ENCODE assay signal across 19 cellular contexts in genomic region chr10:29595146-29595545, GRCh38. TPM values are rescaled to one million over a fixed set of nuclear protein-coding genes. Genes with fewer than 3 reads are reported as not detected.
DNase-seq lines count a peak whose midpoint lies in the region; ATAC-seq and TF ChIP-seq lines count a peak whose summit lies in the region.
"Had no signal": no experiment of that assay in that cellular context is flagged by ENCODE, and none has a peak within 500 bp of the region (broad histone marks: within the 10 kb centered on the region; RNA-seq: fewer than 3 reads in every experiment).

No MANE protein-coding gene starts in this region.

- peak overlapping the region; percentile 60 for H3K27ac Mint-ChIP-seq in T-helper 17 cell

- no peak overlapping the region for H3K4me3 Mint-ChIP-seq in T-helper 17 cell
- H3K4me3 Mint-ChIP-seq: CD14-positive monocyte had no signal

- peaks cover 46 to 100% (median 99%) of the 10 kb centered on the region in 4 donors for H3K4me1 ChIP-seq in esophagus muscularis mucosa
- peaks cover 96% of the 10 kb centered on the region for H3K4me1 ChIP-seq in psoas muscle
- peaks cover 0 to 15% of the 10 kb centered on the region in 2 donors for H3K4me1 ChIP-seq in uterus
- H3K4me1 ChIP-seq in left lung = peaks cover 11 to 13% of the 10 kb centered on the region in 2 donors

- no peaks in the 10 kb centered on the region for H3K27me3 ChIP-seq in esophagus muscularis mucosa
- no peaks in the 10 kb centered on the region for H3K27me3 ChIP-seq in psoas muscle (ENCODE audit: insufficient read depth in 3 of 3, low read length in 2 of 3)
- no peaks in the 10 kb centered on the region for H3K27me3 ChIP-seq in uterus
- H3K27me3 ChIP-seq in left lung = no peaks in the 10 kb centered on the region
- H3K27me3 ChIP-seq: SJSA1 had no signal

- no peaks in the 10 kb centered on the region for H3K27me3 Mint-ChIP-seq in T-helper 17 cell

- H3K4me3 ChIP-seq in esophagus muscularis mucosa (no peak overlapping the region), psoas muscle (no peak overlapping the region), uterus (no peak overlapping the region), left lung (no peak overlapping the region)
- H3K4me3 ChIP-seq: GM23248, PC-9, SJSA1 had no signal

- H3K9me3 ChIP-seq in T-helper 17 cell (ENCODE audit: control insufficient read depth, low read length, poor library complexity, severe bottlenecking) (no peaks in the 10 kb centered on the region), esophagus muscularis mucosa (no peaks in the 10 kb centered on the region), psoas muscle (no peaks in the 10 kb centered on the region), uterus (no peaks in the 10 kb centered on the region), left lung (no peaks in the 10 kb centered on the region)
- H3K9me3 ChIP-seq: SJSA1 had no signal

- intact Hi-C loops in esophagus muscularis mucosa (cut with DNase I) (loop anchor here (10.0 kb wide), 1 partner anchor 140 kb away; no protein-coding TSS in a partner anchor), psoas muscle (cut with DNase I) (no loop called here), uterus (cut with DNase I; ENCODE audit: low total_unique reads) (loop anchor here (10.0 kb wide), 1 partner anchor 140 kb away; no protein-coding TSS in a partner anchor), left lung (cut with DNase I) (no loop called here)

- WGBS in esophagus muscularis mucosa = 87% methylated on average over 8 of the region's 8 CpGs
- WGBS in psoas muscle, 3 donors = 72 to 83% (median 76%) methylated on average over 8 of the region's 8 CpGs

- peaks cover 0 to 19% (median 8%) of the 10 kb centered on the region in 4 donors for H3K36me3 ChIP-seq in esophagus muscularis mucosa
- peaks cover 0 to 9% of the 10 kb centered on the region in 2 donors for H3K36me3 ChIP-seq in psoas muscle (ENCODE audit: insufficient read depth in 1 of 2, low read depth in 1 of 2)
- H3K36me3 ChIP-seq in uterus = no peaks in the 10 kb centered on the region
- peaks cover 0 to 11% of the 10 kb centered on the region in 2 donors for H3K36me3 ChIP-seq in left lung
- H3K36me3 ChIP-seq: SJSA1 had no signal

- TF ChIP-seq EP300 in esophagus muscularis mucosa (IDR thresholded peaks at IDR 0.05) = no peak

- TF ChIP-seq CTCF in esophagus muscularis mucosa (IDR thresholded peaks at IDR 0.05) (no peak), psoas muscle (IDR thresholded peaks at IDR 0.05) (no peak), uterus (IDR thresholded peaks at IDR 0.05) (no peak), left lung (IDR thresholded peaks at IDR 0.05) (no peak)

- TF ChIP-seq POLR2A in esophagus muscularis mucosa (IDR thresholded peaks at IDR 0.05; ENCODE audit: low read depth) (no peak), uterus (IDR thresholded peaks at IDR 0.05) (no peak)

- H3K36me3 Mint-ChIP-seq in T-helper 17 cell (ENCODE audit: low read depth) = no peaks in the 10 kb centered on the region

- ATAC-seq in T-helper 17 cell (no peak), psoas muscle (no peak), left lung (no peak)

- H3K4me1 Mint-ChIP-seq in T-helper 17 cell = peaks cover 22% of the 10 kb centered on the region

- no peak for DNase-seq in T-helper 17 cell
- DNase-seq in esophagus muscularis mucosa (ENCODE audit: extremely low spot score) = no peak
- no peak for DNase-seq in psoas muscle
- no peak for DNase-seq in uterus
- DNase-seq in SIG-M5 treated with dmso at 0.1 percent for 504 hours (lab: John Stamatoyannopoulos, UW; ENCODE audit: unreplicated experiment) = no peak
- no peak for DNase-seq in kidney tubule cell (ENCODE audit: low spot score)
- DNase-seq in left lung = no peak
- DNase-seq: AML-193, COR-L47, GDM1, GM23248, HCEC 1CT, NCI-H1417 treated with DMSO at 0.1 percent for 48 hours, NCI-H1930, NCI-H226, NCI-H526 had no signal

- H3K27ac ChIP-seq in esophagus muscularis mucosa (replicated peaks in 1 of 4) (peak overlapping the region; percentile 32 to 80 (median 59)), psoas muscle (peak overlapping the region; percentile 82), uterus (peak overlapping the region; percentile 7 to 92), left lung (no peak overlapping the region)
- H3K27ac ChIP-seq: GM23248, PC-9, SJSA1 had no signal

RNA-seq across cellular contexts. Expression of gene SVIL, which starts 39.6 kb away (rescaled TPM):
- total RNA-seq in T-helper 17 cell (10 to 100 TPM; 39.5 to 46.4 TPM), esophagus muscularis mucosa (1,000 to 10,000 TPM in 1 of 4 donors, 100 to 1,000 TPM in 3; 785 to 1,099 (median 921) TPM), psoas muscle (1,000 to 10,000 TPM in 2 of 4 donors, 100 to 1,000 TPM in 2; 792 to 1,728 (median 949) TPM), uterus (100 to 1,000 TPM; 108 to 316 (median 209) TPM), left lung (100 to 1,000 TPM in 1 of 2 donors, 10 to 100 TPM in 1; 73.7 to 103 TPM)
- 100 to 1,000 TPM in 2 of 3 donors, 10 to 100 TPM in 1; 70.6 to 536 (median 234) TPM for polyA plus RNA-seq in psoas muscle

Comparison
In these comparisons a context has a peak if more than half of its experiments do, and no peak if none do; other contexts are left out.
1. H3K27ac ChIP-seq: peak in esophagus muscularis mucosa (4 of 4), psoas muscle (single experiment) and uterus (2 of 2); none in left lung (0 of 2).
2. intact Hi-C loops: an anchor here in esophagus muscularis mucosa (10.0 kb wide) and uterus (10.0 kb wide); none called in psoas muscle and left lung.